Comparison of ENCODE assay signal across 16 cellular contexts in the genomic region with DNA sequence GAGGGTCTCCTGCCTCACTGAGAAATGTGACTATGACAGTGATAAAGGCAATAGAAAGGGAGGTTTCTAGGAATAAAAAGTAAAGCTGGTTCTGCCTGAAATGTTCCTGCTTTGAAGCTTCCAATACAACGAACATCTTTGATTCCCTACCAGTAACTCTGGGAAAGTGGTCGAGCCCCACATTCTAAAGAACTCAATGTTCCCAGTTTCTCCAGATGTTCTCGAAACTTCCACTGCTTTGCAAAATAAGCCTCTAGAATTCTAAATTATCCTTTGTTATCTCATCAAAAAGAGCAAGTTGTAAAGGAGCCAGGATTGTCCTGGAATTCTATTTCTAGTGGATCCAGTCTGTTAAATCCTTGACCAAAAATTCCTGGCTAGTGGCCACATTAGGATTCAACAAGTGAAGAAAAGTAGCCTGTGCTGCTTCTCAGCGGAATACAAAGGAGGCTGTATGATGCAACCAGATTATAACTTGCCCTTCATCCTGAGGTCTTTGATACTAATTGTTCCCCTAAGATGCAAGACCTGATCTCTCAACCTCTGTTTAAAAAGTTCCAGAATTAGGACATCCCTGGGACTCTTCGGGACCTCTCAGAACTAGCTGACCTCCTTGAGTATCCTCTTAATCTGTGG. TPM values are rescaled to one million over a fixed set of nuclear protein-coding genes. Genes with fewer than 3 reads are reported as not detected.
"Had no signal": no experiment of that assay in that cellular context is flagged by ENCODE, and none has a peak within 500 bp of the region (broad histone marks: within the 10 kb centered on the region; RNA-seq: fewer than 3 reads in every experiment).

No MANE protein-coding gene starts in this region.

- H3K27me3 ChIP-seq: brain microvascular endothelial cell, esophagus squamous epithelium, neural progenitor cell had no signal

- ATAC-seq: stimulated activated naive CD8-positive, alpha-beta T cell treated with anti-CD3 and anti-CD28 coated beads, Interleukin-15, Interleukin-2, amounts not matched to agents 100 U/mL and 50 U/mL, for 24 hours had no signal

- DNase-seq: activated CD4-positive, alpha-beta T cell treated with anti-CD3 and anti-CD28 coated beads, Interleukin-2, amount 10 ng/mL, durations not matched to agents 7 days and 5 days; activated CD4-positive, CD25-positive, alpha-beta regulatory T cell; activated naive CD8-positive, alpha-beta T cell treated with anti-CD3 and anti-CD28 coated beads for 36 hours; brain microvascular endothelial cell; cortex of kidney; effector CD4-positive, alpha-beta T cell; esophagus squamous epithelium; foreskin melanocyte; naive B cell; stimulated activated CD4-positive, alpha-beta T cell treated with anti-CD3 and anti-CD28 coated beads, Interleukin-4, amount 100 ng/mL, for 4 hours; stimulated activated CD8-positive, alpha-beta memory T cell treated with anti-CD3 and anti-CD28 coated beads, Interleukin-4, amount 100 ng/mL, for 48 hours; stimulated activated naive CD8-positive, alpha-beta T cell treated with anti-CD3 and anti-CD28 coated beads, Interleukin-15, Interleukin-2, amounts not matched to agents 100 U/mL and 50 U/mL, for 24 hours had no signal

- H3K4me1 ChIP-seq: esophagus squamous epithelium, neural progenitor cell had no signal

- H3K36me3 ChIP-seq: brain microvascular endothelial cell, esophagus squamous epithelium, neural progenitor cell had no signal

- H3K27ac ChIP-seq: brain microvascular endothelial cell, neural progenitor cell had no signal

- H3K9me3 ChIP-seq: esophagus squamous epithelium had no signal

- H3K4me3 ChIP-seq: esophagus squamous epithelium, neural progenitor cell, smooth muscle cell had no signal

RNA-seq across cellular contexts. Expression of a gene that starts 8.4 kb away (rescaled TPM):
- total RNA-seq: activated CD4-positive, alpha-beta T cell treated with anti-CD3 and anti-CD28 coated beads, Interleukin-2, amount 10 ng/mL, durations not matched to agents 7 days and 5 days; activated naive CD8-positive, alpha-beta T cell treated with anti-CD3 and anti-CD28 coated beads for 36 hours; activated T-helper 1 cell treated with anti-CD3 and anti-CD28 coated beads, Interleukin-12 subunit alpha, Interleukin-12 subunit beta, Interleukin-2, Interleukin-4 antibody, amounts not matched to agents 30 ng/mL and 10 ng/mL and 1 ng/mL, durations not matched to agents 14 hours and 24 hours and 36 hours; smooth muscle cell had no signal
- polyA plus RNA-seq: keratinocyte, smooth muscle cell had no signal
